In genomic region chr15:91022075-91022831, GRCh38 we compare ENCODE assay signal across 8 cellular contexts. TPM values are rescaled to one million over a fixed set of nuclear protein-coding genes. Genes with fewer than 3 reads are reported as not detected.
A peak's percentile ranks its signal among the peaks of the same experiment; 100 is the strongest.
DNase-seq lines count a peak whose midpoint lies in the region; ATAC-seq and TF ChIP-seq lines count a peak whose summit lies in the region.

Gene VPS33B, minus strand, starts transcription at chr15:91022594. Its CDS starts 345 bp downstream, at chr15:91022249.

- no peaks in the 10 kb centered on the region; the same call in 1 of the 2 replicates for H4K20me1 ChIP-seq in GM23338 (replicated peaks; ENCODE audit: insufficient read depth)

- H3F3A ChIP-seq in GM23338 (replicated peaks; ENCODE audit: low read depth): 0 out of 2 replicates have a peak, but pooled peaks cover 3% of the 10 kb centered on the region

- peaks cover 21% of the 10 kb centered on the region for H3K79me2 ChIP-seq in GM23338 (replicated peaks; ENCODE audit: insufficient read depth)

- peak within 1 kb of the TSS; percentile 90 for H3K4me3 Mint-ChIP-seq in GM23338
- peak within 1 kb of the TSS; percentile 98 for H3K4me3 Mint-ChIP-seq in nephron progenitor cell
- H3K4me3 Mint-ChIP-seq in stimulated activated naive CD8-positive, alpha-beta T cell treated with anti-CD3 and anti-CD28 coated beads, Interleukin-15, Interleukin-2, amounts not matched to agents 100 ng/mL and 50 ng/mL, for 24 hours: peak within 1 kb of the TSS; percentile 94

- peak within 1 kb of the TSS; percentile 89 for H3K4me3 ChIP-seq in GM23338

- H3K4me1 Mint-ChIP-seq in GM23338: peaks cover 12% of the 10 kb centered on the region
- H3K4me1 Mint-ChIP-seq in nephron progenitor cell: peaks cover 51% of the 10 kb centered on the region
- H3K4me1 Mint-ChIP-seq in stimulated activated naive CD8-positive, alpha-beta T cell treated with anti-CD3 and anti-CD28 coated beads, Interleukin-15, Interleukin-2, amounts not matched to agents 100 ng/mL and 50 ng/mL, for 24 hours (ENCODE audit: low read depth): peaks cover 47% of the 10 kb centered on the region

- peak; percentile 67 for TF ChIP-seq POLR2A in Raji (IDR thresholded peaks at IDR 0.05; ENCODE audit: insufficient read depth, low read depth, low read length)

- peak within 1 kb of the TSS; percentile 97 for H2AFZ ChIP-seq in GM23338

- peaks cover 8% of the 10 kb centered on the region for H3K4me1 ChIP-seq in GM23338 (ENCODE audit: insufficient read depth)

- H3K27me3 Mint-ChIP-seq in GM23338 (ENCODE audit: insufficient read depth, low read depth, poor library complexity) (peaks cover 6% of the 10 kb centered on the region), nephron progenitor cell (ENCODE audit: low read depth, poor library complexity) (peaks cover 18% of the 10 kb centered on the region)
- no peaks in the 10 kb centered on the region for H3K27me3 Mint-ChIP-seq in stimulated activated naive CD8-positive, alpha-beta T cell treated with anti-CD3 and anti-CD28 coated beads, Interleukin-15, Interleukin-2, amounts not matched to agents 100 ng/mL and 50 ng/mL, for 24 hours

- H3K9me2 ChIP-seq in GM23338 (ENCODE audit: insufficient read depth): no peaks in the 10 kb centered on the region

- no peaks in the 10 kb centered on the region for H3K27me3 ChIP-seq in GM23338 (ENCODE audit: insufficient read depth)

- ATAC-seq in GM23338: peak; percentile 94

- H3K4me2 ChIP-seq in GM23338: peak within 1 kb of the TSS; percentile 98

- peak within 1 kb of the TSS; percentile 94 for H3K27ac Mint-ChIP-seq in GM23338
- H3K27ac Mint-ChIP-seq in nephron progenitor cell: peak within 1 kb of the TSS; percentile 34
- peak within 1 kb of the TSS; percentile 76 for H3K27ac Mint-ChIP-seq in stimulated activated naive CD8-positive, alpha-beta T cell treated with anti-CD3 and anti-CD28 coated beads, Interleukin-15, Interleukin-2, amounts not matched to agents 100 ng/mL and 50 ng/mL, for 24 hours

- H3K36me3 Mint-ChIP-seq in GM23338 (ENCODE audit: low read depth) (no peaks in the 10 kb centered on the region), nephron progenitor cell (ENCODE audit: low read depth) (peaks cover 18% of the 10 kb centered on the region)
- peaks cover 3% of the 10 kb centered on the region for H3K36me3 Mint-ChIP-seq in stimulated activated naive CD8-positive, alpha-beta T cell treated with anti-CD3 and anti-CD28 coated beads, Interleukin-15, Interleukin-2, amounts not matched to agents 100 ng/mL and 50 ng/mL, for 24 hours (ENCODE audit: low read depth)

- peak in 1 of 2 experiments; percentile 24; a peak in 1 of 4 replicates for TF ChIP-seq CTCF in GM23338 (conservative IDR thresholded peaks at IDR 0.05; ENCODE audit: low read depth in 2 of 2)
- TF ChIP-seq CTCF in nephron progenitor cell (IDR thresholded peaks at IDR 0.05): no peak

- H3K36me3 ChIP-seq in GM23338 (ENCODE audit: insufficient read depth): no peaks in the 10 kb centered on the region

- H3K9me3 Mint-ChIP-seq in GM23338 (no peaks in the 10 kb centered on the region), nephron progenitor cell (peaks cover 3% of the 10 kb centered on the region)
- no peaks in the 10 kb centered on the region for H3K9me3 Mint-ChIP-seq in stimulated activated naive CD8-positive, alpha-beta T cell treated with anti-CD3 and anti-CD28 coated beads, Interleukin-15, Interleukin-2, amounts not matched to agents 100 ng/mL and 50 ng/mL, for 24 hours

- DNase-seq in DMS53 treated with DMSO at 0.1 percent for 48 hours (lab: John Stamatoyannopoulos, UW; ENCODE audit: unreplicated experiment) (peak; percentile 64), GM23338 (ENCODE audit: low spot score) (peak; percentile 97), LoVo (ENCODE audit: low spot score) (peak; percentile 90), fibroblast of the conjunctiva (ENCODE audit: low read depth) (peak; percentile 49), nephron progenitor cell (peak; percentile 75)
- DNase-seq in activated T-helper 9 cell treated with anti-CD3 and anti-CD28 coated beads, Interleukin-2, amount 50 U/mL, for 16 hours (ENCODE audit: low read depth): peak; percentile 61

- no peak within 1 kb of the TSS for H3K27ac ChIP-seq in GM23338 (ENCODE audit: low read depth)

TF ChIP-seq in GM23338, 12 proteins besides CTCF, POLR2A, EP300 and RAD21 (continues in another document):
- no peak for TF ChIP-seq JUNB (IDR thresholded peaks at IDR 0.05; ENCODE audit: unreplicated experiment)
- no peak for TF ChIP-seq EZH2 (IDR thresholded peaks at IDR 0.05; ENCODE audit: low read depth, unreplicated experiment)
- TF ChIP-seq CREB1 (CRISPR knock-in tag; IDR thresholded peaks at IDR 0.05; ENCODE audit: low read depth): peak; percentile 5; the same call in 1 of the 2 replicates
- TF ChIP-seq ZNF331 (CRISPR knock-in tag; IDR thresholded peaks at IDR 0.05; ENCODE audit: low read depth): no peak
- peak; percentile 59 for TF ChIP-seq ETS1 (IDR thresholded peaks at IDR 0.05)
- TF ChIP-seq EZH2phosphoT487 (IDR thresholded peaks at IDR 0.05; ENCODE audit: unreplicated experiment): no peak
- no peak for TF ChIP-seq ZNF462 (CRISPR knock-in tag; IDR thresholded peaks at IDR 0.05)
- no peak for TF ChIP-seq ZNF114 (CRISPR knock-in tag; IDR thresholded peaks at IDR 0.05)
- peak; percentile 89 for TF ChIP-seq POLR2AphosphoS5 (IDR thresholded peaks at IDR 0.05; ENCODE audit: low read depth)
- no peak for TF ChIP-seq NANOG (IDR thresholded peaks at IDR 0.05; ENCODE audit: borderline replicate concordance)

RNA-seq across cellular contexts. Expression of gene VPS33B, which starts in this region (rescaled TPM):
- total RNA-seq in GM23338 (2014; rRNA removed; shearing (Covaris generic)): 8.8 and 9.2 TPM in 2 replicates
- polyA plus RNA-seq in GM23338 (2016; fragmentation: Nextera tagmentation; extraction: Ambion mirVana): 15.2 and 19.1 TPM in 2 replicates

Comparison
In these comparisons a context has a peak if more than half of its experiments do, and no peak if none do; other contexts are left out.
1. H3K27ac Mint-ChIP-seq: peak in every context shown above with its lines; median percentile 94 in GM23338; 76 in stimulated activated naive CD8-positive, alpha-beta T cell treated with anti-CD3 and anti-CD28 coated beads, Interleukin-15, Interleukin-2, amounts not matched to agents 100 ng/mL and 50 ng/mL, for 24 hours; 34 in nephron progenitor cell.